In the genomic region with DNA sequence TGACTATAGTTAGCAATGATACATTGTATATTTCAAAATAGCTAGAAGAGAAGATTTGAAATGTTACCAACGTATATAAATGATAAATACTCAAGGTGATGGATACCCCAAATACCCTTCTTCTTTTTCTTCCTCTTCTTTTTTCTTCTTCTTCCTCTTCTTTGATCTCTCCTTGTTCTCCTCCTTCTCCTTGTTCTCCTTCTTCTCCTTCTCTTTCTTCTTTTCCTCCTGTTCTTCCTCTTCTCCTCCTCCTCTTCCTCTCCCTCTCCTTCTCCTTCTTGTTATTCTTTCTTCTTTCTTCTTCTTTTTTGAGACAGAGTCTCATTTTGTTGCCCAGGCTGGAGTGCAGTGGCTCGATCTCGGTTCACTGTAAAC, we compare ENCODE assay signal across 9 cellular contexts. TPM values are rescaled to one million over a fixed set of nuclear protein-coding genes. Genes with fewer than 3 reads are reported as not detected.
DNase-seq lines count a peak whose midpoint lies in the region; ATAC-seq, FAIRE-seq and TF ChIP-seq lines count a peak whose summit lies in the region.
"Had no signal": no experiment of that assay in that cellular context is flagged by ENCODE, and none has a peak within 500 bp of the region (broad histone marks: within the 10 kb centered on the region; RNA-seq: fewer than 3 reads in every experiment).

No MANE protein-coding gene starts in this region.

- peaks cover 17% of the 10 kb centered on the region for H3K9me3 Mint-ChIP-seq in nephron

- H3K27ac ChIP-seq in A549 (peak overlapping the region; percentile 58 to 76), HUES64 (ENCODE audit: low read depth, low read length) (no peak overlapping the region), duodenal mucosa (ENCODE audit: low read depth, low read length) (no peak overlapping the region)

- H3K4me2 ChIP-seq in A549 = peak overlapping the region; percentile 43

- POLR2A ChIA-PET in A549 (lab: Yijun Ruan, JAX) = interaction anchor here (1.4 kb wide), 1 partner anchor 688 kb away, joined by 3 read pairs; no protein-coding TSS in a partner anchor

- no peak for FAIRE-seq in A549 (lab: Jason Lieb, UNC)
- FAIRE-seq: colon had no signal

- H3K36me3 ChIP-seq in HUES64 (ENCODE audit: insufficient read depth, low read length) (no peaks in the 10 kb centered on the region), duodenal mucosa (ENCODE audit: control insufficient read depth in 1 of 2, insufficient read depth in 2 of 2, low read length in 2 of 2) (no peaks in the 10 kb centered on the region)

- DNase-seq in A549 (ENCODE audit: low read depth in 1 of 2, low spot score in 1 of 2) = no peak
- no peak for DNase-seq in DMS 273 treated with DMSO at 0.1 percent for 48 hours (lab: John Stamatoyannopoulos, UW)
- no peak for DNase-seq in stimulated activated CD8-positive, alpha-beta memory T cell treated with anti-CD3 and anti-CD28 coated beads, Interleukin-4, amount 100 ng/mL, for 48 hours

- no peak for TF ChIP-seq RAD21 in A549 (conservative IDR thresholded peaks at IDR 0.05 in 1 of 2, IDR thresholded peaks at IDR 0.05 in 1 of 2)

- no peak for TF ChIP-seq CTCF in A549 (IDR thresholded peaks at IDR 0.05)
- no peak for TF ChIP-seq CTCF in nephron (IDR thresholded peaks at IDR 0.05; ENCODE audit: unreplicated experiment in 3 of 3)

- H3K27ac Mint-ChIP-seq in nephron = no peak overlapping the region

- TF ChIP-seq EP300 in A549 (IDR thresholded peaks at IDR 0.05) = no peak

- CTCF ChIA-PET in A549 (lab: Yijun Ruan, JAX) = interaction anchor here (1.2 to 2.3 kb wide), 5 partner anchors 10 to 45 kb away, joined by 3 to 12 read pairs (median 4); no protein-coding TSS in a partner anchor

- peaks cover 6% of the 10 kb centered on the region; the same call in 2 of the 3 replicates for H3K4me1 ChIP-seq in A549
- H3K4me1 ChIP-seq in HUES64 (ENCODE audit: insufficient read depth, low read length) = no peaks in the 10 kb centered on the region
- H3K4me1 ChIP-seq in duodenal mucosa (ENCODE audit: control insufficient read depth in 1 of 2, insufficient read depth in 2 of 2, low read length in 2 of 2) = peaks cover 0 to 6% of the 10 kb centered on the region in 2 donors

- no peak for ATAC-seq in A549
- ATAC-seq in GM18505 (IDR thresholded peaks at IDR 0.05; ENCODE audit: unreplicated experiment) = no peak
- ATAC-seq in GM19397 (IDR thresholded peaks at IDR 0.05; ENCODE audit: unreplicated experiment) = no peak

- H3K9ac ChIP-seq in HUES64 (ENCODE audit: low read depth, low read length) = no peak overlapping the region
- no peak overlapping the region for H3K9ac ChIP-seq in duodenal mucosa (ENCODE audit: low read depth in 1 of 2, low read length in 2 of 2)

- peaks cover 14% of the 10 kb centered on the region for H3K4me1 Mint-ChIP-seq in nephron

- TF ChIP-seq POLR2A in A549 (IDR thresholded peaks at IDR 0.05; ENCODE audit: low read length) = no peak
- no peak for TF ChIP-seq POLR2A in GM18505 (IDR thresholded peaks at IDR 0.05; ENCODE audit: borderline replicate concordance, extremely low read depth, insufficient read depth, insufficient read length)

- H3K36me3 Mint-ChIP-seq in nephron (ENCODE audit: low read depth) = peaks cover 4% of the 10 kb centered on the region

- peak overlapping the region; percentile 82 to 97 (median 94) for H3K4me3 Mint-ChIP-seq in nephron

- H3K27me3 Mint-ChIP-seq in nephron (ENCODE audit: low read depth) = no peaks in the 10 kb centered on the region

- H3K9me3 ChIP-seq in A549 (no peaks in the 10 kb centered on the region), HUES64 (ENCODE audit: insufficient read depth, low read depth, low read length) (no peaks in the 10 kb centered on the region), duodenal mucosa (ENCODE audit: control insufficient read depth in 1 of 2, low read length in 2 of 2) (no peaks in the 10 kb centered on the region)

- 1% methylated on average over 3 of the region's 3 CpGs for WGBS in A549 (ENCODE audit: missing lambda C conversion rate)
- WGBS in HUES64 = 25% methylated on average over 2 of the region's 3 CpGs

- H3K4me3 ChIP-seq in A549 (peak overlapping the region; percentile 87), HUES64 (ENCODE audit: low read length) (peak overlapping the region; percentile 83), duodenal mucosa (ENCODE audit: low read depth in 1 of 2, low read length in 2 of 2) (peak overlapping the region; percentile 92 to 98)

- H3K27me3 ChIP-seq in HUES64 (ENCODE audit: insufficient read depth, low read length) (peaks cover 54% of the 10 kb centered on the region), duodenal mucosa (ENCODE audit: control insufficient read depth in 1 of 2, insufficient read depth in 2 of 2, low read length in 2 of 2) (no peaks in the 10 kb centered on the region)

TF ChIP-seq in A549, 52 proteins besides CTCF, POLR2A, EP300 and RAD21:
- TF ChIP-seq EHF (CRISPR knock-in tag; IDR thresholded peaks at IDR 0.05) = no peak
- no peak for TF ChIP-seq MAZ (IDR thresholded peaks at IDR 0.05; ENCODE audit: borderline replicate concordance, low read depth, low read length)
- no peak for TF ChIP-seq SMC3 (IDR thresholded peaks at IDR 0.05)
- TF ChIP-seq KDM5A (IDR thresholded peaks at IDR 0.05) = no peak
- no peak for TF ChIP-seq CBX2 (IDR thresholded peaks at IDR 0.05; ENCODE audit: borderline replicate concordance, low read depth)
- TF ChIP-seq CHD4 (IDR thresholded peaks at IDR 0.05; ENCODE audit: borderline replicate concordance) = no peak
- no peak for TF ChIP-seq NPAS2 (CRISPR knock-in tag; IDR thresholded peaks at IDR 0.05; ENCODE audit: borderline replicate concordance)
- TF ChIP-seq TFCP2L1 (CRISPR knock-in tag; IDR thresholded peaks at IDR 0.05) = no peak
- TF ChIP-seq ZFP36 (IDR thresholded peaks at IDR 0.05; ENCODE audit: borderline replicate concordance, partially characterized antibody) = no peak
- TF ChIP-seq EHMT2 (IDR thresholded peaks at IDR 0.05; ENCODE audit: low read depth) = no peak

RNA-seq across cellular contexts. Expression of gene SPEF2, which starts 0.6 kb away (rescaled TPM):
- polyA plus RNA-seq in A549 (2011; rRNA removed) (6.2 and 8.7 TPM in 2 replicates), A549 (2017; fragmentation: RNase III; extraction: RNeasy Plus Mini Kit Qiagen cat#74134 plus additional on column Dnase treatment) (1.9 to 3.2 TPM (median 2.2 TPM) in 3 replicates)
- 0.82 and 1.0 TPM in 2 replicates for polyA plus RNA-seq in A549 (2012; cell fraction: cytosol; rRNA removed)
- polyA plus RNA-seq in A549 (2012; cell fraction: nucleus; rRNA removed) = 1.6 and 2.1 TPM in 2 replicates
- polyA minus RNA-seq in A549 (2011; rRNA and poly(A)+ RNA removed) = 3.0 and 4.0 TPM in 2 replicates
- polyA plus RNA-seq in HUES64 (2013, experiment 1 of 2) = 1.2 TPM
- polyA plus RNA-seq in HUES64 (2013, experiment 2 of 2) = 1.0 TPM

Comparison
In these comparisons a context has a peak if more than half of its experiments do, and no peak if none do; other contexts are left out.
1. H3K27ac ChIP-seq: peak in A549 (2 of 2); none in HUES64 (single experiment) and duodenal mucosa (single experiment).
2. Peak in every context shown above with its lines, with median percentiles within 50 percentile points of each other: H3K4me3 ChIP-seq.